Comparison of ENCODE assay signal across 22 cellular contexts in the genomic region with DNA sequence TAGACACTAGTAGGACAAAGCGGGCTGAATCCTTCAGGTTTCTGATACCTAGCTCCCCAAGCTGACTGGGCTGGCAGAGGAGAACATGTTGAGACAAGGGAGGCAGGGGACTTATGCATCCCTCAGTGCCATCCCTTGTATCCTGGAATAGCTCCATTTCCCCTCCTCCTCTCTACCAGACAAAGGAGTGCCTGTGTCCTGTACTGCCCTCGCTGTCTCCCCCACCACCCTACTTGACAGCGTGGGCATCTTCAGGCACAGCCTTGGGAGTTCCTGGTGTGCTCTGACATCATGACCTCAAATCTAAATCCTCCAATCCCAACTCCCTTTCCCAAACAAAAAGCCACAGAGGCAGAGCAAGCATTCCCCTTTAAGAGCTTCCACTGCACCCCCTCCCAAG. TPM values are rescaled to one million over a fixed set of nuclear protein-coding genes. Genes with fewer than 3 reads are reported as not detected.
DNase-seq lines count a peak whose midpoint lies in the region; ATAC-seq, FAIRE-seq and TF ChIP-seq lines count a peak whose summit lies in the region.
"Had no signal": no experiment of that assay in that cellular context is flagged by ENCODE, and none has a peak within 500 bp of the region (broad histone marks: within the 10 kb centered on the region; RNA-seq: fewer than 3 reads in every experiment).

No MANE protein-coding gene starts in this region.

- H3K9me3 Mint-ChIP-seq in astrocyte (ENCODE audit: unreplicated experiment) = no peaks in the 10 kb centered on the region
- no peaks in the 10 kb centered on the region for H3K9me3 Mint-ChIP-seq in activated CD4-positive, alpha-beta memory T cell treated with anti-CD3 and anti-CD28 coated beads for 36 hours
- H3K9me3 Mint-ChIP-seq in neural progenitor cell = no peaks in the 10 kb centered on the region
- H3K9me3 Mint-ChIP-seq: CD4-positive, alpha-beta T cell; IgD-negative memory B cell had no signal

- FAIRE-seq in astrocyte (lab: Jason Lieb, UNC) = no peak
- FAIRE-seq: GM12892 had no signal

- DNase-seq in COLO829 (ENCODE audit: low spot score) (peak; percentile 92), astrocyte (ENCODE audit: low read depth) (no peak), foreskin melanocyte (peak; percentile 82), pons (ENCODE audit: low spot score) (peak; percentile 84), neural progenitor cell (ENCODE audit: low spot score) (no peak)
- no peak for DNase-seq in activated CD4-positive, alpha-beta memory T cell treated with anti-CD3 and anti-CD28 coated beads for 36 hours
- no peak for DNase-seq in stimulated activated CD4-positive, alpha-beta T cell treated with anti-CD3 and anti-CD28 coated beads, Interleukin-4, amount 100 ng/mL, for 1 hour
- DNase-seq: CD4-positive, alpha-beta T cell; DND-41; GOT3; NCI-H1694; NCI-H2081; NCI-H2171; NCI-H345; NCI-H524; NCI-H774; NK-92 treated with Interleukin-12 subunit alpha and Interleukin-12 subunit beta, amount 100 ng/mL, for 24 hours; SIG-M5 had no signal

- H3K4me3 ChIP-seq in astrocyte (ENCODE audit: insufficient read depth, low read depth, low read length) = no peak overlapping the region
- no peak overlapping the region for H3K4me3 ChIP-seq in neural progenitor cell
- H3K4me3 ChIP-seq: BLaER1 had no signal

- no peak for ATAC-seq in HG03108 (IDR thresholded peaks at IDR 0.05; ENCODE audit: unreplicated experiment)

- H3K4me1 ChIP-seq in astrocyte (ENCODE audit: insufficient read depth, low read length) (peaks cover 14% of the 10 kb centered on the region), neural progenitor cell (peaks cover 8% of the 10 kb centered on the region)

- H3F3A ChIP-seq in neural progenitor cell (ENCODE audit: low read depth) = peaks cover 31% of the 10 kb centered on the region

- H3K27ac Mint-ChIP-seq in astrocyte (ENCODE audit: unreplicated experiment) (peak overlapping the region; percentile 26), neural progenitor cell (no peak overlapping the region)
- no peak overlapping the region for H3K27ac Mint-ChIP-seq in activated CD4-positive, alpha-beta memory T cell treated with anti-CD3 and anti-CD28 coated beads for 36 hours
- H3K27ac Mint-ChIP-seq: CD4-positive, alpha-beta T cell; IgD-negative memory B cell had no signal

- no peak for TF ChIP-seq CTCF in astrocyte (IDR thresholded peaks at IDR 0.05; ENCODE audit: insufficient read depth, low read depth, low read length)
- TF ChIP-seq CTCF in neural progenitor cell (IDR thresholded peaks at IDR 0.05) = no peak

- H4K20me1 ChIP-seq in astrocyte (ENCODE audit: insufficient read depth, low read length) (peaks cover 59% of the 10 kb centered on the region), neural progenitor cell (ENCODE audit: low read depth) (peaks cover 8% of the 10 kb centered on the region)

- H3K36me3 Mint-ChIP-seq in astrocyte (ENCODE audit: low read depth, unreplicated experiment) (peaks cover 27% of the 10 kb centered on the region), neural progenitor cell (no peaks in the 10 kb centered on the region)
- H3K36me3 Mint-ChIP-seq in activated CD4-positive, alpha-beta memory T cell treated with anti-CD3 and anti-CD28 coated beads for 36 hours = peaks cover 7% of the 10 kb centered on the region

- CTCF ChIA-PET in activated CD4-positive, alpha-beta memory T cell treated with anti-CD3 and anti-CD28 coated beads for 36 hours (lab: Charles Lee) = interaction anchor here (0.7 to 28.4 kb wide), 5 partner anchors 8 to 102 kb away, joined by 4 to 559 read pairs (median 45); a partner anchor contains a TSS

- H3K4me2 ChIP-seq in astrocyte (ENCODE audit: low read length) (no peak overlapping the region), neural progenitor cell (no peak overlapping the region)
- H3K4me2 ChIP-seq: BLaER1 had no signal

- H2AFZ ChIP-seq in astrocyte (ENCODE audit: low read depth, low read length) = no peak overlapping the region
- no peak overlapping the region for H2AFZ ChIP-seq in neural progenitor cell (replicated peaks)

- intact Hi-C loops in activated CD4-positive, alpha-beta memory T cell treated with anti-CD3 and anti-CD28 coated beads for 36 hours (cut with micrococcal nuclease) = loop anchor here (5.0 kb wide), 1 partner anchor 102 kb away; no protein-coding TSS in a partner anchor

- no peaks in the 10 kb centered on the region for H3K27me3 ChIP-seq in astrocyte (ENCODE audit: insufficient read depth, low read length)
- peaks cover 84% of the 10 kb centered on the region for H3K27me3 ChIP-seq in neural progenitor cell

- H3K27ac ChIP-seq in astrocyte (ENCODE audit: low read depth, low read length) (no peak overlapping the region), neural progenitor cell (no peak overlapping the region)
- H3K27ac ChIP-seq: BLaER1 had no signal

- POLR2A ChIA-PET in activated CD4-positive, alpha-beta memory T cell treated with anti-CD3 and anti-CD28 coated beads for 36 hours (lab: Charles Lee) = no interaction called here

- H3K27me3 Mint-ChIP-seq in astrocyte (ENCODE audit: low read depth, unreplicated experiment) = no peaks in the 10 kb centered on the region
- H3K27me3 Mint-ChIP-seq in activated CD4-positive, alpha-beta memory T cell treated with anti-CD3 and anti-CD28 coated beads for 36 hours = no peaks in the 10 kb centered on the region
- H3K27me3 Mint-ChIP-seq in neural progenitor cell (ENCODE audit: insufficient read depth, low read depth) = peaks cover 15% of the 10 kb centered on the region
- H3K27me3 Mint-ChIP-seq: CD4-positive, alpha-beta T cell; IgD-negative memory B cell had no signal

- H3K9me3 ChIP-seq in astrocyte (ENCODE audit: insufficient read depth, low read depth, low read length) (no peaks in the 10 kb centered on the region), neural progenitor cell (ENCODE audit: low read depth) (no peaks in the 10 kb centered on the region)
- H3K9me3 ChIP-seq: BLaER1 had no signal

- H3K4me1 Mint-ChIP-seq in astrocyte (ENCODE audit: low read depth, unreplicated experiment) (peaks cover 14% of the 10 kb centered on the region), neural progenitor cell (peaks cover 42% of the 10 kb centered on the region)
- peaks cover 21% of the 10 kb centered on the region for H3K4me1 Mint-ChIP-seq in activated CD4-positive, alpha-beta memory T cell treated with anti-CD3 and anti-CD28 coated beads for 36 hours (ENCODE audit: low read depth)

- no peak overlapping the region for H3K4me3 Mint-ChIP-seq in astrocyte (ENCODE audit: unreplicated experiment)
- H3K4me3 Mint-ChIP-seq in activated CD4-positive, alpha-beta memory T cell treated with anti-CD3 and anti-CD28 coated beads for 36 hours = no peak overlapping the region
- H3K4me3 Mint-ChIP-seq in neural progenitor cell = no peak overlapping the region
- H3K4me3 Mint-ChIP-seq: CD4-positive, alpha-beta T cell had no signal

- H3K36me3 ChIP-seq in astrocyte (ENCODE audit: insufficient read depth, low read length) = peaks cover 46% of the 10 kb centered on the region
- H3K36me3 ChIP-seq in neural progenitor cell = no peaks in the 10 kb centered on the region

- H3K79me2 ChIP-seq in astrocyte (ENCODE audit: insufficient read depth, low read length) (peaks cover 4% of the 10 kb centered on the region), neural progenitor cell (ENCODE audit: low read depth) (no peaks in the 10 kb centered on the region)

- no peak overlapping the region for H3K9ac ChIP-seq in astrocyte (ENCODE audit: low read length)
- no peak overlapping the region for H3K9ac ChIP-seq in neural progenitor cell
- H3K9ac ChIP-seq: BLaER1 had no signal

RNA-seq across cellular contexts. Expression of a gene that starts 9.0 kb away (rescaled TPM):
- total RNA-seq in astrocyte (59.2 and 68.3 TPM in 2 replicates), neural progenitor cell (ENCODE audit: low replicate concordance) (0.09 TPM in 1 of 2 replicates, not detected in the other)
- total RNA-seq in activated CD4-positive, alpha-beta memory T cell treated with anti-CD3 and anti-CD28 coated beads for 36 hours = 10 to 100 TPM; 40.4 to 41.9 TPM

RNA-seq across cellular contexts. Expression of a gene that starts 9.1 kb away (rescaled TPM):
- 2.2 and 4.5 TPM in 2 replicates for total RNA-seq in astrocyte
- under 1 TPM; 0.31 to 0.93 TPM for total RNA-seq in activated CD4-positive, alpha-beta memory T cell treated with anti-CD3 and anti-CD28 coated beads for 36 hours
- total RNA-seq in neural progenitor cell (ENCODE audit: low replicate concordance) = 0.25 TPM in 1 of 2 replicates, not detected in the other

RNA-seq across cellular contexts. Expression of a gene that starts 21.7 kb away (rescaled TPM):
- total RNA-seq in astrocyte (8.1 and 9.6 TPM in 2 replicates), neural progenitor cell (ENCODE audit: low replicate concordance) (0.77 and 1.8 TPM in 2 replicates)
- total RNA-seq in activated CD4-positive, alpha-beta memory T cell treated with anti-CD3 and anti-CD28 coated beads for 36 hours = 1 to 10 TPM in 1 of 2 experiments, under 1 TPM in 1; 0.58 to 1.3 TPM
- total RNA-seq: CD4-positive, alpha-beta T cell had no signal

RNA-seq across cellular contexts. Expression of a gene that starts 40.5 kb away (rescaled TPM):
- 69.9 and 73.9 TPM in 2 replicates for total RNA-seq in astrocyte
- 10 to 100 TPM; 12.0 to 12.5 TPM for total RNA-seq in activated CD4-positive, alpha-beta memory T cell treated with anti-CD3 and anti-CD28 coated beads for 36 hours
- 34.7 and 111 TPM in 2 replicates for total RNA-seq in neural progenitor cell (ENCODE audit: low replicate concordance)

RNA-seq across cellular contexts. Expression of a gene that starts 52.7 kb away (rescaled TPM):
- total RNA-seq in astrocyte (12.9 TPM in 2 replicates), neural progenitor cell (ENCODE audit: low replicate concordance) (6.4 and 7.1 TPM in 2 replicates)
- total RNA-seq in activated CD4-positive, alpha-beta memory T cell treated with anti-CD3 and anti-CD28 coated beads for 36 hours = 10 to 100 TPM; 12.8 to 14.0 TPM

Comparison
In these comparisons a context has a peak if more than half of its experiments do, and no peak if none do; other contexts are left out.
1. DNase-seq: peak in COLO829 (single experiment), foreskin melanocyte (single experiment) and pons (single experiment); none in astrocyte (single experiment), activated CD4-positive, alpha-beta memory T cell treated with anti-CD3 and anti-CD28 coated beads for 36 hours (single experiment), neural progenitor cell (single experiment) and stimulated activated CD4-positive, alpha-beta T cell treated with anti-CD3 and anti-CD28 coated beads, Interleukin-4, amount 100 ng/mL, for 1 hour (single experiment).
2. RNA of a gene that starts 9.0 kb away (total RNA-seq): 59.2 to 68.3 TPM in astrocyte and 40.4 to 41.9 TPM in activated CD4-positive, alpha-beta memory T cell treated with anti-CD3 and anti-CD28 coated beads for 36 hours; 0.09 TPM in neural progenitor cell; every median in the first group is over 10 times any median in the second.